In the genomic region with DNA sequence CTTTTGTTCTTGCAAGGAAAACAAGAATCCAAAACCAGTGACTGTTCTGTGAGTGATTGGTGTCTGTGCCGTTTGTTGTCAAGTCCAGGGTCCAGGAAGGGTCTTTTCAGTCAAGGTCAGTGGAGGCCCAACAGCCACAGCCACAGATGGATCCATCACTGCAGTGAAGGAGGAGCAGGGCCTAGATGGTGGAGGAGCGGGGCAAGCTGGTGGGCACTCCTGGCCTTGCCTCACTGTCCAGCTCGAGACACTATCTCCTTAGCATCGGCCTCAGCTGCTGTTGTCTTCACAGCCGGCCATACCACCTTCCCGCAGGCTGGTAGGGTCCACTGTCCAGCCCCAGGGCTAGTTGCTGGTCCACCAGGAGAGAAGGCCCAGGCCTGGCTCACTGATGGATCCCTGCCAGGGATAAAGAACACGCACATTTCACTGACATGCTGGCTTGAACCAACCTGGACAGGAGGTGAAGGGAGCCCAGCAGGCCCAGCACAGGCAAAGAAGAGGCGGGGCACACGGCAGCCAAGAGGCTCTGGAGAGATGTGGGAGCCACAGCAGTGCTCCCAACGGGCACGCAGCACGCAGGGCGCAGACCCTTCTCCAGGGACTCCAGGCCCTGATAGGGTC, we compare ENCODE assay signal across 2 cellular contexts.
TF ChIP-seq lines count a peak whose summit lies in the region.

No MANE protein-coding gene starts in this region.

TF ChIP-seq in WTC11, 78 proteins besides CTCF, POLR2A, EP300 and RAD21:
- TF ChIP-seq CBFB (CRISPR knock-in tag; IDR thresholded peaks at IDR 0.05; ENCODE audit: low read depth) (no peak), ZNF219 (CRISPR knock-in tag; IDR thresholded peaks at IDR 0.05; ENCODE audit: borderline replicate concordance) (no peak), ZNF121 (CRISPR knock-in tag; IDR thresholded peaks at IDR 0.05) (no peak), NR2C2 (CRISPR knock-in tag; IDR thresholded peaks at IDR 0.05) (no peak), SMAD4 (CRISPR knock-in tag; IDR thresholded peaks at IDR 0.05) (no peak), NR1H2 (CRISPR knock-in tag; IDR thresholded peaks at IDR 0.05) (no peak)
- TF ChIP-seq, protein P1, sequence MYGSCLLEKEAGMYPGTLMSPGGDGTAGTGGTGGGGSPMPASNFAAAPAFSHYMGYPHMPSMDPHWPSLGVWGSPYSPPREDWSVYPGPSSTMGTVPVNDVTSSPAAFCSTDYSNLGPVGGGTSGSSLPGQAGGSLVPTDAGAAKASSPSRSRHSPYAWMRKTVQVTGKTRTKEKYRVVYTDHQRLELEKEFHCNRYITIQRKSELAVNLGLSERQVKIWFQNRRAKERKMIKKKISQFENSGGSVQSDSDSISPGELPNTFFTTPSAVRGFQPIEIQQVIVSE (CRISPR knock-in tag; IDR thresholded peaks at IDR 0.05; ENCODE audit: borderline replicate concordance), result no peak
- TF ChIP-seq, protein P2, sequence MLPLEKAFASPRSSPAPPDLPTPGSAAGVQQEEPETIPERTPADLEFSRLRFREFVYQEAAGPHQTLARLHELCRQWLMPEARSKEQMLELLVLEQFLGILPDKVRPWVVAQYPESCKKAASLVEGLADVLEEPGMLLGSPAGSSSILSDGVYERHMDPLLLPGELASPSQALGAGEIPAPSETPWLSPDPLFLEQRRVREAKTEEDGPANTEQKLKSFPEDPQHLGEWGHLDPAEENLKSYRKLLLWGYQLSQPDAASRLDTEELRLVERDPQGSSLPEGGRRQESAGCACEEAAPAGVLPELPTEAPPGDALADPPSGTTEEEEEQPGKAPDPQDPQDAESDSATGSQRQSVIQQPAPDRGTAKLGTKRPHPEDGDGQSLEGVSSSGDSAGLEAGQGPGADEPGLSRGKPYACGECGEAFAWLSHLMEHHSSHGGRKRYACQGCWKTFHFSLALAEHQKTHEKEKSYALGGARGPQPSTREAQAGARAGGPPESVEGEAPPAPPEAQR (CRISPR knock-in tag; IDR thresholded peaks at IDR 0.05), result no peak
- TF ChIP-seq, protein P3, sequence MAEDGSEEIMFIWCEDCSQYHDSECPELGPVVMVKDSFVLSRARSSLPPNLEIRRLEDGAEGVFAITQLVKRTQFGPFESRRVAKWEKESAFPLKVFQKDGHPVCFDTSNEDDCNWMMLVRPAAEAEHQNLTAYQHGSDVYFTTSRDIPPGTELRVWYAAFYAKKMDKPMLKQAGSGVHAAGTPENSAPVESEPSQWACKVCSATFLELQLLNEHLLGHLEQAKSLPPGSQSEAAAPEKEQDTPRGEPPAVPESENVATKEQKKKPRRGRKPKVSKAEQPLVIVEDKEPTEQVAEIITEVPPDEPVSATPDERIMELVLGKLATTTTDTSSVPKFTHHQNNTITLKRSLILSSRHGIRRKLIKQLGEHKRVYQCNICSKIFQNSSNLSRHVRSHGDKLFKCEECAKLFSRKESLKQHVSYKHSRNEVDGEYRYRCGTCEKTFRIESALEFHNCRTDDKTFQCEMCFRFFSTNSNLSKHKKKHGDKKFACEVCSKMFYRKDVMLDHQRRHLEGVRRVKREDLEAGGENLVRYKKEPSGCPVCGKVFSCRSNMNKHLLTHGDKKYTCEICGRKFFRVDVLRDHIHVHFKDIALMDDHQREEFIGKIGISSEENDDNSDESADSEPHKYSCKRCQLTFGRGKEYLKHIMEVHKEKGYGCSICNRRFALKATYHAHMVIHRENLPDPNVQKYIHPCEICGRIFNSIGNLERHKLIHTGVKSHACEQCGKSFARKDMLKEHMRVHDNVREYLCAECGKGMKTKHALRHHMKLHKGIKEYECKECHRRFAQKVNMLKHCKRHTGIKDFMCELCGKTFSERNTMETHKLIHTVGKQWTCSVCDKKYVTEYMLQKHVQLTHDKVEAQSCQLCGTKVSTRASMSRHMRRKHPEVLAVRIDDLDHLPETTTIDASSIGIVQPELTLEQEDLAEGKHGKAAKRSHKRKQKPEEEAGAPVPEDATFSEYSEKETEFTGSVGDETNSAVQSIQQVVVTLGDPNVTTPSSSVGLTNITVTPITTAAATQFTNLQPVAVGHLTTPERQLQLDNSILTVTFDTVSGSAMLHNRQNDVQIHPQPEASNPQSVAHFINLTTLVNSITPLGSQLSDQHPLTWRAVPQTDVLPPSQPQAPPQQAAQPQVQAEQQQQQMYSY (CRISPR knock-in tag; IDR thresholded peaks at IDR 0.05), result no peak

TF ChIP-seq in SK-N-SH treated with all-trans-retinoic acid at 6 μM for 48 hours, 23 proteins besides CTCF, POLR2A, EP300 and RAD21 (continued from another document):
- no peak for TF ChIP-seq ZFP3 (CRISPR knock-in tag; IDR thresholded peaks at IDR 0.05)
- TF ChIP-seq ZNF70 (CRISPR knock-in tag; IDR thresholded peaks at IDR 0.05), result no peak
- no peak for TF ChIP-seq RARB (CRISPR knock-in tag; IDR thresholded peaks at IDR 0.05)
- TF ChIP-seq OSR1 (CRISPR knock-in tag; IDR thresholded peaks at IDR 0.05), result no peak
- no peak for TF ChIP-seq GLIS3 (CRISPR knock-in tag; IDR thresholded peaks at IDR 0.05)
- no peak for TF ChIP-seq ISL1 (CRISPR knock-in tag; IDR thresholded peaks at IDR 0.05)
- no peak for TF ChIP-seq TOX (CRISPR knock-in tag; IDR thresholded peaks at IDR 0.05; ENCODE audit: borderline replicate concordance)
- TF ChIP-seq, protein P4, sequence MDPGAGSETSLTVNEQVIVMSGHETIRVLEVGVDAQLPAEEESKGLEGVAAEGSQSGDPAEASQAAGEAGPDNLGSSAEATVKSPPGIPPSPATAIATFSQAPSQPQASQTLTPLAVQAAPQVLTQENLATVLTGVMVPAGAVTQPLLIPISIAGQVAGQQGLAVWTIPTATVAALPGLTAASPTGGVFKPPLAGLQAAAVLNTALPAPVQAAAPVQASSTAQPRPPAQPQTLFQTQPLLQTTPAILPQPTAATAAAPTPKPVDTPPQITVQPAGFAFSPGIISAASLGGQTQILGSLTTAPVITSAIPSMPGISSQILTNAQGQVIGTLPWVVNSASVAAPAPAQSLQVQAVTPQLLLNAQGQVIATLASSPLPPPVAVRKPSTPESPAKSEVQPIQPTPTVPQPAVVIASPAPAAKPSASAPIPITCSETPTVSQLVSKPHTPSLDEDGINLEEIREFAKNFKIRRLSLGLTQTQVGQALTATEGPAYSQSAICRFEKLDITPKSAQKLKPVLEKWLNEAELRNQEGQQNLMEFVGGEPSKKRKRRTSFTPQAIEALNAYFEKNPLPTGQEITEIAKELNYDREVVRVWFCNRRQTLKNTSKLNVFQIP (CRISPR knock-in tag; IDR thresholded peaks at IDR 0.05; ENCODE audit: borderline replicate concordance, low read depth), result no peak
- TF ChIP-seq, protein P5, sequence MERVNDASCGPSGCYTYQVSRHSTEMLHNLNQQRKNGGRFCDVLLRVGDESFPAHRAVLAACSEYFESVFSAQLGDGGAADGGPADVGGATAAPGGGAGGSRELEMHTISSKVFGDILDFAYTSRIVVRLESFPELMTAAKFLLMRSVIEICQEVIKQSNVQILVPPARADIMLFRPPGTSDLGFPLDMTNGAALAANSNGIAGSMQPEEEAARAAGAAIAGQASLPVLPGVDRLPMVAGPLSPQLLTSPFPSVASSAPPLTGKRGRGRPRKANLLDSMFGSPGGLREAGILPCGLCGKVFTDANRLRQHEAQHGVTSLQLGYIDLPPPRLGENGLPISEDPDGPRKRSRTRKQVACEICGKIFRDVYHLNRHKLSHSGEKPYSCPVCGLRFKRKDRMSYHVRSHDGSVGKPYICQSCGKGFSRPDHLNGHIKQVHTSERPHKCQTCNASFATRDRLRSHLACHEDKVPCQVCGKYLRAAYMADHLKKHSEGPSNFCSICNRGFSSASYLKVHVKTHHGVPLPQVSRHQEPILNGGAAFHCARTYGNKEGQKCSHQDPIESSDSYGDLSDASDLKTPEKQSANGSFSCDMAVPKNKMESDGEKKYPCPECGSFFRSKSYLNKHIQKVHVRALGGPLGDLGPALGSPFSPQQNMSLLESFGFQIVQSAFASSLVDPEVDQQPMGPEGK (CRISPR knock-in tag; IDR thresholded peaks at IDR 0.05; ENCODE audit: borderline replicate concordance), result no peak
- TF ChIP-seq PPARA (CRISPR knock-in tag; IDR thresholded peaks at IDR 0.05; ENCODE audit: borderline replicate concordance), result no peak
- TF ChIP-seq, protein P6, sequence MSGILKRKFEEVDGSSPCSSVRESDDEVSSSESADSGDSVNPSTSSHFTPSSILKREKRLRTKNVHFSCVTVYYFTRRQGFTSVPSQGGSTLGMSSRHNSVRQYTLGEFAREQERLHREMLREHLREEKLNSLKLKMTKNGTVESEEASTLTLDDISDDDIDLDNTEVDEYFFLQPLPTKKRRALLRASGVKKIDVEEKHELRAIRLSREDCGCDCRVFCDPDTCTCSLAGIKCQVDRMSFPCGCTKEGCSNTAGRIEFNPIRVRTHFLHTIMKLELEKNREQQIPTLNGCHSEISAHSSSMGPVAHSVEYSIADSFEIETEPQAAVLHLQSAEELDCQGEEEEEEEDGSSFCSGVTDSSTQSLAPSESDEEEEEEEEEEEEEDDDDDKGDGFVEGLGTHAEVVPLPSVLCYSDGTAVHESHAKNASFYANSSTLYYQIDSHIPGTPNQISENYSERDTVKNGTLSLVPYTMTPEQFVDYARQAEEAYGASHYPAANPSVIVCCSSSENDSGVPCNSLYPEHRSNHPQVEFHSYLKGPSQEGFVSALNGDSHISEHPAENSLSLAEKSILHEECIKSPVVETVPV (CRISPR knock-in tag; IDR thresholded peaks at IDR 0.05), result no peak
- no peak for TF ChIP-seq ZC3H10 (CRISPR knock-in tag; IDR thresholded peaks at IDR 0.05)
- no peak for TF ChIP-seq BACH2 (CRISPR knock-in tag; IDR thresholded peaks at IDR 0.05; ENCODE audit: borderline replicate concordance)
- TF ChIP-seq, protein P7, sequence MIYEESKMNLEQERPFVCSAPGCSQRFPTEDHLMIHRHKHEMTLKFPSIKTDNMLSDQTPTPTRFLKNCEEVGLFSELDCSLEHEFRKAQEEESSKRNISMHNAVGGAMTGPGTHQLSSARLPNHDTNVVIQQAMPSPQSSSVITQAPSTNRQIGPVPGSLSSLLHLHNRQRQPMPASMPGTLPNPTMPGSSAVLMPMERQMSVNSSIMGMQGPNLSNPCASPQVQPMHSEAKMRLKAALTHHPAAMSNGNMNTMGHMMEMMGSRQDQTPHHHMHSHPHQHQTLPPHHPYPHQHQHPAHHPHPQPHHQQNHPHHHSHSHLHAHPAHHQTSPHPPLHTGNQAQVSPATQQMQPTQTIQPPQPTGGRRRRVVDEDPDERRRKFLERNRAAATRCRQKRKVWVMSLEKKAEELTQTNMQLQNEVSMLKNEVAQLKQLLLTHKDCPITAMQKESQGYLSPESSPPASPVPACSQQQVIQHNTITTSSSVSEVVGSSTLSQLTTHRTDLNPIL (CRISPR knock-in tag; IDR thresholded peaks at IDR 0.05; ENCODE audit: low read depth), result no peak
- no peak for TF ChIP-seq ARNTL (CRISPR knock-in tag; IDR thresholded peaks at IDR 0.05; ENCODE audit: borderline replicate concordance, low read depth)
- no peak for TF ChIP-seq ZNF565 (CRISPR knock-in tag; conservative IDR thresholded peaks at IDR 0.05; ENCODE audit: low read depth)
